Comparison of ENCODE assay signal across 8 cellular contexts in the genomic region with DNA sequence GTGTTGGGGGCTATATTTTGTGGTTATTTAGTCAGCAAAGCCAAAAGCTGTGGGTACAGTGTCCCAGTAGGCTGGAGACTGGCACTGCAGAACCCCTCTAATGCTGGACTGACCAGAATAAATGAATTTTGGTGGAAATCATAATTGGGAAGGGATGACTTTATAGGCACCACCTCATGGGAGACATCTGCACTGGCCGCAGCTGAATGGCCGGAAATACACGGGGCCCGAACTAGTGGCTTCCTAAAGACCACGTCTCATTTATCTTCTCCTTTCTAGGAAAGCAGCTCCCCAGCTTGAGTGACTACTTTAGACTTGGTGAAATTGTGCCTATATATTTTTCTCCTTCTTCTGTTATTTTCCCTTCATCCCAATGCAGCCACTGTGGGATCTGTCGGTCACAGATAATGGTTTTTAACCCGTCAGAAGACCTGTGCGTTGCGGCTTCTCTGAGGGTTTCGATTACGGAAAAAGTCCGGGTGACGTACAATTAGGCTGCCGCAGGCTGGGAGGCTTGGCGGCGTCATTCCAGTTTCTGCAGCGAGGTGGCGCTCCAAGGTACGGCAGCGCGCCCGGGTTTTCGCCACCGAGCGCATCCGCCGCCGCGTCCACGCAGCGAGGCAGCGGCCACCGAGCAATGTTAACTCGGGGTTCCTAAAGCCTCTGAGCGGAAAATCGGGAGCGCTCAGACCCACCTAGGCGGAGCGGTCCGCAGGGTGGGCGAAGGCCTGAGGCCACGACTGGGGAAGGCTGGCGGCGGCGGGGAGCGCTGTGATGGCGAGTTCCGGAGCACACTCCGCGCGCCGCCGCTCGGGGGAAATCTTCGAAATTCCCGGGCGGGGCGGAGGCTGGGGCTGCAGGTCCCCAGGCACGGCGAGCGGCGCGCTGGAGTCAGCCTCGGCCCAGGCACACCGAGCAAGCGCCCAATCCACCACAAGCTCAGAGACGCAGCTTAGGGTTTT. TPM values are rescaled to one million over a fixed set of nuclear protein-coding genes. Genes with fewer than 3 reads are reported as not detected.
DNase-seq lines count a peak whose midpoint lies in the region; ATAC-seq and TF ChIP-seq lines count a peak whose summit lies in the region.

No MANE protein-coding gene starts in this region.

- H3K4me3 ChIP-seq in fibroblast of the aortic adventitia (ENCODE audit: low read depth, low read length): peak overlapping the region; percentile 78
- H3K4me3 ChIP-seq in neutrophil (ENCODE audit: low read depth in 1 of 2, low read length in 1 of 2): peak overlapping the region; percentile 42 to 55
- peak overlapping the region; percentile 61 for H3K4me3 ChIP-seq in suprapubic skin

- no peaks in the 10 kb centered on the region for H3K9me3 Mint-ChIP-seq in activated T-helper 2 cell treated with anti-CD3 and anti-CD28 coated beads, Interferon-gamma antibody, Interleukin-2, Interleukin-4, amounts not matched to agents 10 μg/mL and 5 μg/mL and 100 μg/mL, durations not matched to agents 14 hours and 24 hours and 36 hours

- TF ChIP-seq EP300 in suprapubic skin (IDR thresholded peaks at IDR 0.05): no peak

- under 1% methylated on average over 49 of the region's 67 CpGs for WGBS in suprapubic skin

- H3K4me1 ChIP-seq in neutrophil (ENCODE audit: control insufficient read depth in 1 of 2, insufficient read depth in 1 of 2, low read depth in 1 of 2, low read length in 1 of 2) (peaks cover 15% of the 10 kb centered on the region in 2 experiments), suprapubic skin (peaks cover 49% of the 10 kb centered on the region)

- H3K4me1 Mint-ChIP-seq in activated T-helper 2 cell treated with anti-CD3 and anti-CD28 coated beads, Interferon-gamma antibody, Interleukin-2, Interleukin-4, amounts not matched to agents 10 μg/mL and 5 μg/mL and 100 μg/mL, durations not matched to agents 14 hours and 24 hours and 36 hours (ENCODE audit: low read depth): peaks cover 16% of the 10 kb centered on the region

- peaks cover 67% of the 10 kb centered on the region for H3K27me3 Mint-ChIP-seq in activated T-helper 2 cell treated with anti-CD3 and anti-CD28 coated beads, Interferon-gamma antibody, Interleukin-2, Interleukin-4, amounts not matched to agents 10 μg/mL and 5 μg/mL and 100 μg/mL, durations not matched to agents 14 hours and 24 hours and 36 hours (ENCODE audit: low read depth)

- no peaks in the 10 kb centered on the region for H3K9me3 ChIP-seq in neutrophil
- no peaks in the 10 kb centered on the region for H3K9me3 ChIP-seq in suprapubic skin

- peak; percentile 77 for DNase-seq in Caki2 (ENCODE audit: low read depth)
- peak; percentile 92 for DNase-seq in HT-29 (ENCODE audit: low spot score)
- peak; percentile 80 for DNase-seq in RPMI7951 (ENCODE audit: low read depth)
- DNase-seq in activated T-helper 2 cell treated with anti-CD3 and anti-CD28 coated beads, Interferon-gamma antibody, Interleukin-2, Interleukin-4, amounts not matched to agents 10 μg/mL and 5 μg/mL and 100 μg/mL, durations not matched to agents 14 hours and 24 hours and 36 hours (ENCODE audit: low spot score): peak; percentile 74
- peak; percentile 86 for DNase-seq in fibroblast of the aortic adventitia (ENCODE audit: low read depth)
- no peak for DNase-seq in suprapubic skin (ENCODE audit: low spot score in 2 of 2)

- H3K27me3 ChIP-seq in neutrophil (peaks cover 100% of the 10 kb centered on the region), suprapubic skin (peaks cover 89% of the 10 kb centered on the region)

- peak overlapping the region; percentile 79 for H3K4me3 Mint-ChIP-seq in activated T-helper 2 cell treated with anti-CD3 and anti-CD28 coated beads, Interferon-gamma antibody, Interleukin-2, Interleukin-4, amounts not matched to agents 10 μg/mL and 5 μg/mL and 100 μg/mL, durations not matched to agents 14 hours and 24 hours and 36 hours (ENCODE audit: low read depth)

- no peak overlapping the region for H3K27ac Mint-ChIP-seq in activated T-helper 2 cell treated with anti-CD3 and anti-CD28 coated beads, Interferon-gamma antibody, Interleukin-2, Interleukin-4, amounts not matched to agents 10 μg/mL and 5 μg/mL and 100 μg/mL, durations not matched to agents 14 hours and 24 hours and 36 hours

- no peak overlapping the region for H3K27ac ChIP-seq in neutrophil
- H3K27ac ChIP-seq in suprapubic skin: peak overlapping the region; percentile 6

- in situ Hi-C loops in Caki2 (cut with HindIII; ENCODE audit: low pct_unique_long_range_greater_than_20kb, low sequenced_read_pairs): no loop called here

- peak; percentile 64 for ATAC-seq in GM21360 (IDR thresholded peaks at IDR 0.05; ENCODE audit: unreplicated experiment)

- no peaks in the 10 kb centered on the region for H3K36me3 ChIP-seq in neutrophil
- no peaks in the 10 kb centered on the region for H3K36me3 ChIP-seq in suprapubic skin

- peak; percentile 87 for TF ChIP-seq CTCF in fibroblast of the aortic adventitia (IDR thresholded peaks at IDR 0.05; ENCODE audit: insufficient read depth, low read length)
- peak; percentile 54 for TF ChIP-seq CTCF in neutrophil (IDR thresholded peaks at IDR 0.05)
- TF ChIP-seq CTCF in suprapubic skin (IDR thresholded peaks at IDR 0.05): peak; percentile 73 to 99

- H3K36me3 Mint-ChIP-seq in activated T-helper 2 cell treated with anti-CD3 and anti-CD28 coated beads, Interferon-gamma antibody, Interleukin-2, Interleukin-4, amounts not matched to agents 10 μg/mL and 5 μg/mL and 100 μg/mL, durations not matched to agents 14 hours and 24 hours and 36 hours (ENCODE audit: low read depth): peaks cover 3% of the 10 kb centered on the region

- TF ChIP-seq POLR2A in suprapubic skin (IDR thresholded peaks at IDR 0.05): no peak

- intact Hi-C loops in activated T-helper 2 cell treated with anti-CD3 and anti-CD28 coated beads, Interferon-gamma antibody, Interleukin-2, Interleukin-4, amounts not matched to agents 10 μg/mL and 5 μg/mL and 100 μg/mL, durations not matched to agents 14 hours and 24 hours and 36 hours (cut with micrococcal nuclease): loop anchor here (2.0 to 10.0 kb wide), 4 partner anchors 30 to 1772 kb away; no protein-coding TSS in a partner anchor

RNA-seq across cellular contexts. Expression of gene NR2F2, which starts 26.3 kb away (rescaled TPM):
- 7.0 and 16.0 TPM in 2 replicates for total RNA-seq in Caki2 (2014; rRNA removed; shearing (Covaris generic); ENCODE audit: low replicate concordance)
- total RNA-seq in HT-29 (2014; rRNA removed; shearing (Covaris generic)): 12.6 and 14.0 TPM in 2 replicates
- total RNA-seq in RPMI7951 (2014; rRNA removed; shearing (Covaris generic)): 13.2 and 18.7 TPM in 2 replicates
- not detected in 2 replicates for total RNA-seq in activated T-helper 2 cell treated with anti-CD3 and anti-CD28 coated beads, Interferon-gamma antibody, Interleukin-2, Interleukin-4, amounts not matched to agents 10 μg/mL and 5 μg/mL and 100 μg/mL, durations not matched to agents 14 hours and 24 hours and 36 hours
- 15.5 and 20.2 TPM in 2 replicates for total RNA-seq in fibroblast of the aortic adventitia (ENCODE audit: low replicate concordance)
- 10 to 100 TPM in 2 of 4 donors, 1 to 10 TPM in 2; 4.0 to 12.7 (median 7.1) TPM for total RNA-seq in suprapubic skin

Comparison
In these comparisons a context has a peak if more than half of its experiments do, and no peak if none do; other contexts are left out.
1. DNase-seq: peak in Caki2 (single experiment), HT-29 (single experiment), RPMI7951 (single experiment), activated T-helper 2 cell treated with anti-CD3 and anti-CD28 coated beads, Interferon-gamma antibody, Interleukin-2, Interleukin-4, amounts not matched to agents 10 μg/mL and 5 μg/mL and 100 μg/mL, durations not matched to agents 14 hours and 24 hours and 36 hours (single experiment) and fibroblast of the aortic adventitia (single experiment); none in suprapubic skin (0 of 2).
2. Peak in every context shown above with its lines, with median percentiles within 50 percentile points of each other: H3K4me3 ChIP-seq and CTCF ChIP-seq.